In the genomic region with DNA sequence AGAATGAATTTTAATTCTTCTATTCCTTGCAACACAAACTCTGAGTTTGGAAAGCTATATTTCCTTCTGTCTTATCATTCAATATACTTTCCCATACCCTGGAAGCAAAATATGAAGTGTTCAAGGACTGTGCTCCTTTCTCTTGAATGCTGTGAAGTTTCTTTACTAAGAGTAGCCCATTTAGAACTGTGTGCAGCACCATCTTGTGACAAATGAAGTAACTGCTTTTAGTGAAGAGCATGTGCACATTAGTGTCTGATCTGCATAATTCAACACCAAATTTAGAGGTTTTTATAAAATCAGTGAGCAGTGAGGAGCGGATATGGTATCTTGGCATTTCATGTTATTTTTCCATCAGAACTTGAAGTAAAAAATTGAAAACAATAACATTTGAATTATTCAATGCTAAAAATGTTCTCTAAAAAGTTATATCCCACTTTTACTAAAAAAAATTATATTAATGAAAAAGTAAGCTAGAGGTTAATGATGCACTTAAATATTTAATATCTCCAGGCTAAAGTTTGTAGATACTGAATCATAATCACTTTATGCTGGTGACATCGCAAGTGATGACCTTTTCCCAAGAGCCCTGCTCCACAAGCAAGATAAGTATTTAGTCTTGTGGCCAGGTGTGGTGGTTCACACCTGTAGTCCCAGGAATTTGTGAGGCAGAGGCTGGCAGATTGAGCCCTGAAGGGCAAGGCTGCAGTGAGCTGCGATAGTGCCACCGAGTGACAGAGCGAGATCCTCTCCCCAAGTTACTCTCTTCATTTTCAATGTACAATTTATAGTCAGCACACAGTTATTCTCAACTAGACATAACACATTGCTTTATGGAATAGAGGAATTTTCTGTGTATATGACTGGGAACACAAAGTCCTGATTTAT, we compare ENCODE assay signal across 9 cellular contexts.
A peak's percentile ranks its signal among the peaks of the same experiment; 100 is the strongest.
DNase-seq lines count a peak whose midpoint lies in the region; ATAC-seq and TF ChIP-seq lines count a peak whose summit lies in the region.
"Had no signal": no experiment of that assay in that cellular context is flagged by ENCODE, and none has a peak within 500 bp of the region (broad histone marks: within the 10 kb centered on the region; RNA-seq: fewer than 3 reads in every experiment).

No MANE protein-coding gene starts in this region.

- intact Hi-C loops in MCF 10A (cut with micrococcal nuclease) = loop anchor here (1.0 kb wide), 2 partner anchors 461 to 531 kb away; no protein-coding TSS in a partner anchor
- intact Hi-C loops in breast epithelium (cut with DNase I; ENCODE audit: low total_unique reads) = no loop called here
- intact Hi-C loops in activated CD4-positive, alpha-beta memory T cell treated with anti-CD3 and anti-CD28 coated beads for 36 hours (cut with micrococcal nuclease) = no loop called here

- H3K4me3 Mint-ChIP-seq in MCF 10A (ENCODE audit: unreplicated experiment) = no peak overlapping the region
- H3K4me3 Mint-ChIP-seq in activated CD4-positive, alpha-beta memory T cell treated with anti-CD3 and anti-CD28 coated beads for 36 hours = no peak overlapping the region
- no peak overlapping the region for H3K4me3 Mint-ChIP-seq in effector memory CD8-positive, alpha-beta T cell
- H3K4me3 Mint-ChIP-seq: CD4-positive, CD25-positive, alpha-beta regulatory T cell had no signal

- no peaks in the 10 kb centered on the region for H3K4me1 ChIP-seq in breast epithelium
- no peaks in the 10 kb centered on the region for H3K4me1 ChIP-seq in parathyroid adenoma

- H3K27me3 ChIP-seq in breast epithelium (no peaks in the 10 kb centered on the region), parathyroid adenoma (ENCODE audit: control insufficient read depth, insufficient read depth, low read length) (no peaks in the 10 kb centered on the region)

- H3K9ac ChIP-seq in parathyroid adenoma = no peak overlapping the region

- no peak for ATAC-seq in HG03571 (IDR thresholded peaks at IDR 0.05; ENCODE audit: unreplicated experiment)
- ATAC-seq in effector memory CD8-positive, alpha-beta T cell (replicated peaks) = no peak

- no peak for TF ChIP-seq POLR2A in breast epithelium (IDR thresholded peaks at IDR 0.05)

- no peaks in the 10 kb centered on the region for H3K9me3 Mint-ChIP-seq in MCF 10A (ENCODE audit: unreplicated experiment)
- peaks cover 18% of the 10 kb centered on the region for H3K9me3 Mint-ChIP-seq in activated CD4-positive, alpha-beta memory T cell treated with anti-CD3 and anti-CD28 coated beads for 36 hours
- H3K9me3 Mint-ChIP-seq in effector memory CD8-positive, alpha-beta T cell = peaks cover 5 to 6% of the 10 kb centered on the region in 2 donors

- TF ChIP-seq CTCF in MCF 10A (IDR thresholded peaks at IDR 0.05; ENCODE audit: unreplicated experiment) = peak; percentile 33
- no peak for TF ChIP-seq CTCF in breast epithelium (IDR thresholded peaks at IDR 0.05)
- TF ChIP-seq CTCF in parathyroid adenoma (IDR thresholded peaks at IDR 0.05) = peak; percentile 39

- POLR2A ChIA-PET in MCF 10A (lab: Yijun Ruan, JAX) = no interaction called here
- POLR2A ChIA-PET in activated CD4-positive, alpha-beta memory T cell treated with anti-CD3 and anti-CD28 coated beads for 36 hours (lab: Charles Lee) = no interaction called here

- peaks cover 97% of the 10 kb centered on the region for H3K27me3 Mint-ChIP-seq in MCF 10A (ENCODE audit: insufficient read depth, unreplicated experiment)
- H3K27me3 Mint-ChIP-seq in activated CD4-positive, alpha-beta memory T cell treated with anti-CD3 and anti-CD28 coated beads for 36 hours = no peaks in the 10 kb centered on the region
- no peaks in the 10 kb centered on the region for H3K27me3 Mint-ChIP-seq in effector memory CD8-positive, alpha-beta T cell
- H3K27me3 Mint-ChIP-seq: CD4-positive, CD25-positive, alpha-beta regulatory T cell had no signal

- no peak overlapping the region for H2AFZ ChIP-seq in parathyroid adenoma

- H3K27ac ChIP-seq in breast epithelium (no peak overlapping the region), parathyroid adenoma (no peak overlapping the region)

- no TSS peak for BruUV-seq in MCF 10A (replicated peaks; lab: Mats Ljungman, UMichigan)

- H3K9me3 ChIP-seq in breast epithelium = no peaks in the 10 kb centered on the region
- no peaks in the 10 kb centered on the region for H3K9me3 ChIP-seq in parathyroid adenoma (ENCODE audit: control insufficient read depth, low read length)

- no peaks in the 10 kb centered on the region for H3K4me1 Mint-ChIP-seq in MCF 10A (ENCODE audit: insufficient read depth, unreplicated experiment)
- H3K4me1 Mint-ChIP-seq in activated CD4-positive, alpha-beta memory T cell treated with anti-CD3 and anti-CD28 coated beads for 36 hours (ENCODE audit: low read depth) = no peaks in the 10 kb centered on the region
- no peaks in the 10 kb centered on the region for H3K4me1 Mint-ChIP-seq in effector memory CD8-positive, alpha-beta T cell (ENCODE audit: low read depth in 2 of 2)
- H3K4me1 Mint-ChIP-seq: CD4-positive, CD25-positive, alpha-beta regulatory T cell had no signal

- H3K79me2 ChIP-seq in parathyroid adenoma = no peaks in the 10 kb centered on the region

- CTCF ChIA-PET in MCF 10A (lab: Yijun Ruan, JAX) = interaction anchor here (0.6 to 4.6 kb wide), 10 partner anchors 8 to 1052 kb away, joined by 3 to 55 read pairs (median 3); no protein-coding TSS in a partner anchor
- CTCF ChIA-PET in activated CD4-positive, alpha-beta memory T cell treated with anti-CD3 and anti-CD28 coated beads for 36 hours (lab: Charles Lee) = no interaction called here

- H3K36me3 Mint-ChIP-seq in MCF 10A (ENCODE audit: insufficient read depth, unreplicated experiment) = no peaks in the 10 kb centered on the region
- no peaks in the 10 kb centered on the region for H3K36me3 Mint-ChIP-seq in activated CD4-positive, alpha-beta memory T cell treated with anti-CD3 and anti-CD28 coated beads for 36 hours
- H3K36me3 Mint-ChIP-seq in effector memory CD8-positive, alpha-beta T cell (ENCODE audit: insufficient read depth) = no peaks in the 10 kb centered on the region
- H3K36me3 Mint-ChIP-seq: CD4-positive, CD25-positive, alpha-beta regulatory T cell had no signal

- DNase-seq in MCF 10A (ENCODE audit: unreplicated experiment) (peak; percentile 30), breast epithelium (ENCODE audit: low spot score in 2 of 2) (no peak), NCI-H510A treated with DMSO at 0.1 percent for 48 hours (lab: John Stamatoyannopoulos, UW) (peak; percentile 13), cerebellum (ENCODE audit: low spot score) (peak; percentile 33)
- no peak for DNase-seq in activated CD4-positive, alpha-beta memory T cell treated with anti-CD3 and anti-CD28 coated beads for 36 hours
- no peak for DNase-seq in effector memory CD8-positive, alpha-beta T cell
- DNase-seq: CD4-positive, CD25-positive, alpha-beta regulatory T cell had no signal

- H3K4me3 ChIP-seq in breast epithelium = no peak overlapping the region
- no peak overlapping the region for H3K4me3 ChIP-seq in parathyroid adenoma (ENCODE audit: low read depth, low read length)

- H3K36me3 ChIP-seq in breast epithelium (no peaks in the 10 kb centered on the region), parathyroid adenoma (ENCODE audit: control insufficient read depth, insufficient read depth, low read length) (no peaks in the 10 kb centered on the region)

- no peak overlapping the region for H3K4me2 ChIP-seq in parathyroid adenoma (ENCODE audit: low read length)

- H3K27ac Mint-ChIP-seq in MCF 10A (ENCODE audit: low read depth, unreplicated experiment) = no peak overlapping the region
- H3K27ac Mint-ChIP-seq in activated CD4-positive, alpha-beta memory T cell treated with anti-CD3 and anti-CD28 coated beads for 36 hours = no peak overlapping the region
- no peak overlapping the region for H3K27ac Mint-ChIP-seq in effector memory CD8-positive, alpha-beta T cell
- H3K27ac Mint-ChIP-seq: CD4-positive, CD25-positive, alpha-beta regulatory T cell had no signal

Comparison
In these comparisons a context has a peak if more than half of its experiments do, and no peak if none do; other contexts are left out.
1. DNase-seq: peak in MCF 10A (single experiment), NCI-H510A treated with DMSO at 0.1 percent for 48 hours (single experiment) and cerebellum (single experiment); none in breast epithelium (0 of 2), activated CD4-positive, alpha-beta memory T cell treated with anti-CD3 and anti-CD28 coated beads for 36 hours (single experiment) and effector memory CD8-positive, alpha-beta T cell (0 of 3).
2. CTCF ChIP-seq: peak in MCF 10A (single experiment) and parathyroid adenoma (single experiment); none in breast epithelium (0 of 3).